Comparison of ENCODE assay signal across 8 cellular contexts in the genomic region with DNA sequence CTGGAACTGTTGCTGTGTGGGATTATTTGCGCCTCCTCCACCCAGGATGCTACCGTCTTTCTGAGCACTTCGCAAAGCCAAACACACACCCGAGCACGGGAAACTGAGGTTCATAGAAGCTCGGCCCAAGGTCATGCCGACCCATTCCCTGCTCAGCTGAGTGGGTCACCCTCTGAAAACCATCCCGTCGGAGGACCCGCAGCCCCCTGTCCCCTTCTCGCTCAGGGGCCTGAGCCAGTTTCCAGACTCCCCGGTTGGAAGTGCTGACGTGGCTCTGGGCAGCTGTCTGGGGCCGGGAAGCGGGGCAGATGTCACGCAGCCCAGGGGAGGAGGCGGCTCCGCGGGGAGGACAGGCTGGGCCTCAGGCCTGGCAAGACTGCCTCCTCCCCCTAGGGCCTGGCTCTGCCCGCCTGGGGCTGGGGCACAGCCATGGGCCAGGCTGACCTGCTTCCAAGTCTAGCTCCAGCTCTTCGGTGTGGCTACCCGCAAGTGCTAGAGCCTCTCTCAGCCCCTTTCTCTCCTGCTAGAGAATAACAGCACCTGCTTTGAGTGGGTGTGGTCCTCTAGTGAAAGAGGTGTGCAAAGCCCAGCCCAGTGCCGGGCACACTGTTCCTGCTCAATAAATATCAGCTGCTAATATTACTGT. TPM values are rescaled to one million over a fixed set of nuclear protein-coding genes. Genes with fewer than 3 reads are reported as not detected.
DNase-seq lines count a peak whose midpoint lies in the region; ATAC-seq and TF ChIP-seq lines count a peak whose summit lies in the region.

No MANE protein-coding gene starts in this region.

- peak overlapping the region; percentile 25 for H3K27ac ChIP-seq in RWPE1
- H3K27ac ChIP-seq in mesodermal cell (ENCODE audit: low read depth, low read length, severe bottlenecking), result peak overlapping the region; percentile 94
- H3K27ac ChIP-seq in thymus (ENCODE audit: low read depth), result peak overlapping the region; percentile 82

- H3K36me3 ChIP-seq in mesodermal cell (ENCODE audit: control insufficient read depth, insufficient read depth, low read length), result no peaks in the 10 kb centered on the region
- no peaks in the 10 kb centered on the region for H3K36me3 ChIP-seq in thymus (ENCODE audit: control insufficient read depth, insufficient read depth)

- ATAC-seq in HG02885 (IDR thresholded peaks at IDR 0.05; ENCODE audit: poor library complexity, unreplicated experiment) (peak; percentile 27), GM18909 (IDR thresholded peaks at IDR 0.05; ENCODE audit: poor library complexity, unreplicated experiment) (no peak)

- DNase-seq in NCI-H82 (lab: John Stamatoyannopoulos, UW) (peak; percentile 65), NCI-H82 treated with DMSO at 0.1 percent for 48 hours (lab: John Stamatoyannopoulos, UW; ENCODE audit: unreplicated experiment) (no peak), RWPE1 (ENCODE audit: low spot score) (no peak), epidermal melanocyte (ENCODE audit: insufficient read length, low spot score) (peak; percentile 77)

- TF ChIP-seq CTCF in RWPE1 (conservative IDR thresholded peaks at IDR 0.05; ENCODE audit: low read depth), result no peak

- 13 to 21% methylated on average over 11 to 16 of the region's 23 CpGs for WGBS in mesodermal cell (ENCODE audit: insufficient coverage in 2 of 2), 2 experiments
- WGBS in thymus, result 14% methylated on average over 23 of the region's 23 CpGs

- H3K4me3 ChIP-seq in mesodermal cell (ENCODE audit: extremely low read depth, insufficient read depth, low read length, poor library complexity, severe bottlenecking) (peak overlapping the region; percentile 21), thymus (ENCODE audit: low read length) (peak overlapping the region; percentile 56)

- H3K27me3 ChIP-seq in thymus (ENCODE audit: control insufficient read depth, insufficient read depth), result no peaks in the 10 kb centered on the region

- CTCF ChIA-PET in RWPE1 (lab: Yijun Ruan, JAX), result interaction anchor here (0.6 to 3.2 kb wide), 3 partner anchors 16 to 127 kb away, joined by 3 to 19 read pairs (median 4); no protein-coding TSS in a partner anchor

- POLR2A ChIA-PET in RWPE1 (lab: Yijun Ruan, JAX; ENCODE audit: low non-redundant PET), result no interaction called here

- H3K4me1 ChIP-seq in mesodermal cell (ENCODE audit: control insufficient read depth, insufficient read depth, low read length, poor library complexity, severe bottlenecking), result peaks cover 40% of the 10 kb centered on the region
- H3K4me1 ChIP-seq in thymus (ENCODE audit: control insufficient read depth, insufficient read depth, low read length), result peaks cover 36% of the 10 kb centered on the region

- H3K9me3 ChIP-seq in mesodermal cell (ENCODE audit: control insufficient read depth, low read length), result no peaks in the 10 kb centered on the region
- no peaks in the 10 kb centered on the region for H3K9me3 ChIP-seq in thymus (ENCODE audit: control insufficient read depth)

RNA-seq across cellular contexts. Expression of a gene that starts 9.9 kb away (rescaled TPM):
- 118 TPM for polyA plus RNA-seq in mesodermal cell (2013, experiment 1 of 2)
- polyA plus RNA-seq in mesodermal cell (2013, experiment 2 of 2), result 93.8 TPM
- 47.9 TPM for polyA plus RNA-seq in thymus

Comparison
In these comparisons a context has a peak if more than half of its experiments do, and no peak if none do; other contexts are left out.
1. DNase-seq: peak in NCI-H82 (single experiment) and epidermal melanocyte (single experiment); none in NCI-H82 treated with DMSO at 0.1 percent for 48 hours (single experiment) and RWPE1 (single experiment).
2. H3K27ac ChIP-seq: peak in every context shown above with its lines; median percentile 94 in mesodermal cell; 82 in thymus; 25 in RWPE1.